11 cellular contexts compared by ENCODE assay signal in the genomic region with DNA sequence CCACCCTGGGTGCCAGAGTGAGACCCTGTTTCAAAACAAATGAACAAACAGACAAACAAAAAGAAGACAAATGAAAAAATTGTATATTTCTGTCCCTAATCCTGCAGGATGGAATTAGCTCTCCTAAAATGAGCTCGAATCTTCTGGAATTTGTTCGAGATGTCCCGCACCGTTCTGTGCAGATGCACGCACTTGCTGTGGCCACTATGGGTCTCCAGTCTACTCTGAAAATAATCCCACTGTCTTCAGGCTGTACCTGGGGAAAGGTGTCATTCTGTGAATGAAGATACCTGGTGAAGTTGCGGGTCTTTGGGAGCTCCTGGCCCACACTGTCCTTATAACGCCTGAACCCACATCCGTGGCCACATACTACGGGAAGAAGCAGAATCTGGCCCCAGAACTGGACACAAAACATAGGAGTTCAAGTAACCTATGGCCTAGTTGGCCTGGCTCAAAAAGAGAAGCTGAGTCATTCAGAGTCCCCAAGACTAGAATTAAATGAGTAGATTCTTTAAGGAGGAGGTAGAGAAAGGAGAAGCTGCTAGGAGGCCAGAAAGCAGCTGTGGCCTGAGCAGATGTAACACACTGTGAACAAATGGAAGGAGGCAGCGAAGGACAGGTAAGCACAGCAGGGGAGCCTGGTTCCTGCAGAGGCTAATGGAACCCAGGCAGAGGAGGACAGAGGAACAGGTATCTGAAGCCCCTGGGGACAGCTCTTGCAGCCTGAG.
DNase-seq lines count a peak whose midpoint lies in the region; ATAC-seq, FAIRE-seq and TF ChIP-seq lines count a peak whose summit lies in the region.
"Had no signal": no experiment of that assay in that cellular context is flagged by ENCODE, and none has a peak within 500 bp of the region (broad histone marks: within the 10 kb centered on the region; RNA-seq: fewer than 3 reads in every experiment).

No MANE protein-coding gene starts in this region.

- POLR2A ChIA-PET in naive thymus-derived CD4-positive, alpha-beta T cell (lab: Charles Lee), result interaction anchor here (0.8 kb wide), 1 partner anchor 63 kb away, joined by 3 read pairs; no protein-coding TSS in a partner anchor

- H3K79me2 ChIP-seq in GM23248 (ENCODE audit: insufficient read depth) (peaks cover 15% of the 10 kb centered on the region; the same call in 1 of the 2 replicates), OCI-LY1 (ENCODE audit: insufficient read depth, low read length) (no peaks in the 10 kb centered on the region)

- H3K27me3 ChIP-seq in GM23248 (replicated peaks; ENCODE audit: insufficient read depth) (no peaks in the 10 kb centered on the region), OCI-LY1 (ENCODE audit: insufficient read depth, low read length) (no peaks in the 10 kb centered on the region), esophagus muscularis mucosa (no peaks in the 10 kb centered on the region), MG63 (no peaks in the 10 kb centered on the region)
- no peaks in the 10 kb centered on the region for H3K27me3 ChIP-seq in naive thymus-derived CD4-positive, alpha-beta T cell (ENCODE audit: control insufficient read depth in 2 of 2, insufficient read depth in 2 of 2, low read length in 2 of 2)

- H3K27ac ChIP-seq in GM23248 (no peak overlapping the region), OCI-LY1 (ENCODE audit: low read depth, low read length, poor library complexity, severe bottlenecking) (peak overlapping the region; percentile 98), esophagus muscularis mucosa (replicated peaks in 1 of 4) (peak overlapping the region in 1 of 4 donors; percentile 9)
- H3K27ac ChIP-seq in naive thymus-derived CD4-positive, alpha-beta T cell (ENCODE audit: low read depth, low read length), result no peak overlapping the region
- H3K27ac ChIP-seq: lower lobe of right lung had no signal

- in situ Hi-C loops in GM23248 (cut with MboI), result no loop called here

- no peaks in the 10 kb centered on the region for H3K9me3 Mint-ChIP-seq in naive thymus-derived CD4-positive, alpha-beta T cell
- no peaks in the 10 kb centered on the region for H3K9me3 Mint-ChIP-seq in endothelial cell (ENCODE audit: unreplicated experiment)

- H2AFZ ChIP-seq in GM23248 (no peak overlapping the region), OCI-LY1 (ENCODE audit: low read length) (no peak overlapping the region)

- intact Hi-C loops in naive thymus-derived CD4-positive, alpha-beta T cell (cut with micrococcal nuclease), result no loop called here
- intact Hi-C loops in esophagus muscularis mucosa (cut with DNase I) (loop anchor here (5.0 to 10.0 kb wide), 2 partner anchors 104 to 606 kb away; no protein-coding TSS in a partner anchor), posterior vena cava (cut with DNase I) (loop anchor here in 1 of 2 donors (10.0 kb wide), 1 partner anchor 106 kb away; the partner anchor contains the start of gene FOXN3)

- no peak for ATAC-seq in naive thymus-derived CD4-positive, alpha-beta T cell

- H3K4me2 ChIP-seq in GM23248 (ENCODE audit: unreplicated experiment) (no peak overlapping the region), OCI-LY1 (ENCODE audit: low read length) (peak overlapping the region; percentile 54)

- H3K36me3 ChIP-seq in GM23248 (ENCODE audit: low read depth), result no peaks in the 10 kb centered on the region
- H3K36me3 ChIP-seq in OCI-LY1 (ENCODE audit: insufficient read depth, low read length), result no peaks in the 10 kb centered on the region
- H3K36me3 ChIP-seq in naive thymus-derived CD4-positive, alpha-beta T cell (ENCODE audit: control insufficient read depth in 2 of 3, insufficient read depth in 3 of 3, low read length in 3 of 3), result no peaks in the 10 kb centered on the region
- no peaks in the 10 kb centered on the region for H3K36me3 ChIP-seq in esophagus muscularis mucosa
- no peaks in the 10 kb centered on the region for H3K36me3 ChIP-seq in MG63
- H3K36me3 ChIP-seq: lower lobe of right lung had no signal

- H3K27ac Mint-ChIP-seq in naive thymus-derived CD4-positive, alpha-beta T cell, result peak overlapping the region in 6 of 9 donors; percentile 26 to 88 (median 68)
- H3K27ac Mint-ChIP-seq in endothelial cell (ENCODE audit: unreplicated experiment), result no peak overlapping the region

- WGBS in GM23248 (ENCODE audit: low coverage in 1 of 2, low lambda C conversion rate in 2 of 2, missing lambda C conversion rate in 2 of 2), 2 experiments, result 97% methylated on average over 10 of the region's 10 CpGs
- 90% methylated on average over 10 of the region's 10 CpGs for WGBS in esophagus muscularis mucosa

- H3K27me3 Mint-ChIP-seq in naive thymus-derived CD4-positive, alpha-beta T cell, result no peaks in the 10 kb centered on the region
- peaks cover 6% of the 10 kb centered on the region for H3K27me3 Mint-ChIP-seq in endothelial cell (ENCODE audit: unreplicated experiment)

- peaks cover 36 to 77% (median 70%) of the 10 kb centered on the region in 7 donors for H3K4me1 Mint-ChIP-seq in naive thymus-derived CD4-positive, alpha-beta T cell
- peaks cover 17% of the 10 kb centered on the region for H3K4me1 Mint-ChIP-seq in endothelial cell (ENCODE audit: unreplicated experiment)

- H3K4me3 ChIP-seq in GM23248, result no peak overlapping the region
- H3K4me3 ChIP-seq in OCI-LY1 (ENCODE audit: low read depth, low read length, poor library complexity, severe bottlenecking), result peak overlapping the region; percentile 11
- H3K4me3 ChIP-seq in naive thymus-derived CD4-positive, alpha-beta T cell (ENCODE audit: low read length), result no peak overlapping the region
- H3K4me3 ChIP-seq in esophagus muscularis mucosa, result no peak overlapping the region
- no peak overlapping the region for H3K4me3 ChIP-seq in MG63
- H3K4me3 ChIP-seq: lower lobe of right lung had no signal

- H3K9ac ChIP-seq in GM23248 (no peak overlapping the region), OCI-LY1 (ENCODE audit: low read length) (peak overlapping the region; percentile 40)

- peaks cover 0 to 12% (median 0%) of the 10 kb centered on the region in 5 donors for H3K36me3 Mint-ChIP-seq in naive thymus-derived CD4-positive, alpha-beta T cell
- no peaks in the 10 kb centered on the region for H3K36me3 Mint-ChIP-seq in endothelial cell (ENCODE audit: low read depth, unreplicated experiment)

- H4K20me1 ChIP-seq in GM23248 (ENCODE audit: insufficient read depth), result no peaks in the 10 kb centered on the region
- no peaks in the 10 kb centered on the region for H4K20me1 ChIP-seq in OCI-LY1 (ENCODE audit: insufficient read depth, low read length)

- peak; percentile 96 for FAIRE-seq in GM12892 (lab: Jason Lieb, UNC)

- no peak for DNase-seq in GM12892 (ENCODE audit: insufficient read length)
- peak; percentile 55 for DNase-seq in GM23248
- no peak for DNase-seq in naive thymus-derived CD4-positive, alpha-beta T cell
- no peak for DNase-seq in endothelial cell (ENCODE audit: low spot score)
- no peak for DNase-seq in esophagus muscularis mucosa (ENCODE audit: extremely low spot score)
- DNase-seq in posterior vena cava (ENCODE audit: low spot score), result no peak
- no peak for DNase-seq in MG63
- DNase-seq: activated CD4-positive, CD25-positive, alpha-beta regulatory T cell treated with anti-CD3 and anti-CD28 coated beads, Interleukin-2, amount 50 U/mL, for 72 hours; lower lobe of right lung; MM.1S had no signal

- H3K9me3 ChIP-seq in GM23248 (ENCODE audit: low read depth) (no peaks in the 10 kb centered on the region), OCI-LY1 (ENCODE audit: low read length) (no peaks in the 10 kb centered on the region), esophagus muscularis mucosa (no peaks in the 10 kb centered on the region), MG63 (no peaks in the 10 kb centered on the region)
- no peaks in the 10 kb centered on the region for H3K9me3 ChIP-seq in naive thymus-derived CD4-positive, alpha-beta T cell (ENCODE audit: control insufficient read depth in 2 of 3, low read length in 3 of 3)
- H3K9me3 ChIP-seq: lower lobe of right lung had no signal

- H3K4me3 Mint-ChIP-seq in naive thymus-derived CD4-positive, alpha-beta T cell, result no peak overlapping the region
- no peak overlapping the region for H3K4me3 Mint-ChIP-seq in endothelial cell (ENCODE audit: unreplicated experiment)

- TF ChIP-seq CTCF in OCI-LY1 (IDR thresholded peaks at IDR 0.05; ENCODE audit: low read length) (peak; percentile 45), endothelial cell (IDR thresholded peaks at IDR 0.05; ENCODE audit: unreplicated experiment) (no peak), esophagus muscularis mucosa (IDR thresholded peaks at IDR 0.05) (no peak)

- peaks cover 27% of the 10 kb centered on the region for H3F3A ChIP-seq in GM23248 (ENCODE audit: insufficient read depth)
- 0 out of 2 replicates have a peak, but pooled peaks cover 3% of the 10 kb centered on the region for H3F3A ChIP-seq in OCI-LY1 (ENCODE audit: insufficient read depth, low read length)

- no peaks in the 10 kb centered on the region for H3K9me2 ChIP-seq in GM23248 (ENCODE audit: insufficient read depth)
- no peaks in the 10 kb centered on the region for H3K9me2 ChIP-seq in OCI-LY1 (ENCODE audit: low read depth, low read length)

- H3K4me1 ChIP-seq in GM23248 (ENCODE audit: insufficient read depth) (peaks cover 35% of the 10 kb centered on the region), OCI-LY1 (ENCODE audit: insufficient read depth, low read length, severe bottlenecking) (peaks cover 83% of the 10 kb centered on the region), esophagus muscularis mucosa (peaks cover 45 to 64% (median 49%) of the 10 kb centered on the region in 4 donors)
- peaks cover 0 to 20% of the 10 kb centered on the region in 2 donors for H3K4me1 ChIP-seq in naive thymus-derived CD4-positive, alpha-beta T cell (ENCODE audit: control insufficient read depth in 2 of 2, insufficient read depth in 2 of 2, low read length in 2 of 2)

- TF ChIP-seq POLR2A in GM12892 (IDR thresholded peaks at IDR 0.05; ENCODE audit: low read depth, low read length) (no peak), esophagus muscularis mucosa (IDR thresholded peaks at IDR 0.05; ENCODE audit: low read depth) (no peak)

- CTCF ChIA-PET in naive thymus-derived CD4-positive, alpha-beta T cell (lab: Charles Lee), result interaction anchor here (0.7 kb wide), 1 partner anchor 772 kb away, joined by 3 read pairs; no protein-coding TSS in a partner anchor

- no peak for TF ChIP-seq EP300 in esophagus muscularis mucosa (IDR thresholded peaks at IDR 0.05)
